Comparison of ENCODE assay signal across 21 cellular contexts in the genomic region with DNA sequence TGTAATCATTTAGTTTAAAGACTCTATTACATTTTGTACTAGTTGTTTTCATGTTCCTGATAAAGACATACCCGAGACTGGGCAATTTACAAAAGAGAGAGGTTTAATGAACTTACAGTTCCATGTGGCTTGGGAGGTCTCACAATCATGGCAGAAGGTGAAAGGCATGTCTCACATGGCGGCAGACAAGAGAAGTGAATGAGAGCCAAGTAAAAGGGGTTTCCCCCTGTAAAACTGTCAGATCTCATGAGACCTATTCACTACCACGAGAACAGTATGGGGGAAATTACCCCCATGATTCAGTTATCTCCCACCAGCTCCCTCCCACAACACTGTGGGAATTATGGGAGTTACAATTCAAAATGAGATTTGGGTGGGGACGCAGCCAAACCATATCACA.
"Had no signal": no experiment of that assay in that cellular context is flagged by ENCODE, and none has a peak within 500 bp of the region (broad histone marks: within the 10 kb centered on the region; RNA-seq: fewer than 3 reads in every experiment).

No MANE protein-coding gene starts in this region.

- ATAC-seq: mucosa of descending colon; naive thymus-derived CD4-positive, alpha-beta T cell; pancreas; stimulated activated effector memory CD8-positive, alpha-beta T cell treated with anti-CD3 and anti-CD28 coated beads, Interleukin-12 subunit alpha, Interleukin-12 subunit beta, amount 100 ng/mL, for 72 hours had no signal

- H3K27me3 Mint-ChIP-seq: activated naive CD8-positive, alpha-beta T cell treated with anti-CD3 and anti-CD28 coated beads, Interleukin-2, amount 10 ng/mL, durations not matched to agents 7 days and 5 days; brain; naive thymus-derived CD4-positive, alpha-beta T cell had no signal

- H2AFZ ChIP-seq: hepatocyte had no signal

- H3K4me1 ChIP-seq: pancreas had no signal

- H3K9me3 ChIP-seq: mucosa of descending colon, neutrophil, pancreas, sigmoid colon had no signal

- H3K4me1 Mint-ChIP-seq: brain, endodermal cell had no signal

- H3K27ac ChIP-seq: epithelial cell of prostate, hepatocyte, neutrophil, pancreas, sigmoid colon had no signal

- H3K27ac Mint-ChIP-seq: activated naive CD8-positive, alpha-beta T cell treated with anti-CD3 and anti-CD28 coated beads, Interleukin-2, amount 10 ng/mL, durations not matched to agents 7 days and 5 days; activated T-helper 1 cell treated with anti-CD3 and anti-CD28 coated beads, Interleukin-12 subunit alpha, Interleukin-12 subunit beta, Interleukin-2, Interleukin-4 antibody, amounts not matched to agents 30 ng/mL and 10 ng/mL and 1 ng/mL, durations not matched to agents 14 hours and 24 hours and 36 hours; brain; endodermal cell; stimulated activated effector memory CD8-positive, alpha-beta T cell treated with anti-CD3 and anti-CD28 coated beads, Interleukin-12 subunit alpha, Interleukin-12 subunit beta, amount 100 ng/mL, for 72 hours; T-helper 2 cell treated with Interferon-gamma antibody and Interleukin-4, amounts not matched to agents 5 μg/mL and 100 μg/mL, for 36 hours had no signal

- H3K27me3 ChIP-seq: hepatocyte, neutrophil, pancreas, sigmoid colon had no signal

- H3K9me3 Mint-ChIP-seq: brain, endodermal cell had no signal

- H3K4me3 ChIP-seq: hepatocyte, mucosa of descending colon, pancreas, sigmoid colon had no signal

- H3K4me3 Mint-ChIP-seq: activated naive CD8-positive, alpha-beta T cell treated with anti-CD3 and anti-CD28 coated beads, Interleukin-2, amount 10 ng/mL, durations not matched to agents 7 days and 5 days; activated T-helper 1 cell treated with anti-CD3 and anti-CD28 coated beads, Interleukin-12 subunit alpha, Interleukin-12 subunit beta, Interleukin-2, Interleukin-4 antibody, amounts not matched to agents 30 ng/mL and 10 ng/mL and 1 ng/mL, durations not matched to agents 14 hours and 24 hours and 36 hours; brain; endodermal cell; naive thymus-derived CD4-positive, alpha-beta T cell; stimulated activated effector memory CD8-positive, alpha-beta T cell treated with anti-CD3 and anti-CD28 coated beads, Interleukin-12 subunit alpha, Interleukin-12 subunit beta, amount 100 ng/mL, for 72 hours; T-helper 2 cell treated with Interferon-gamma antibody and Interleukin-4, amounts not matched to agents 5 μg/mL and 100 μg/mL, for 36 hours had no signal

- H3K79me2 ChIP-seq: hepatocyte had no signal

- DNase-seq: activated CD4-positive, alpha-beta T cell treated with anti-CD3 and anti-CD28 coated beads for 48 hours; activated CD4-positive, CD25-positive, alpha-beta regulatory T cell; activated CD8-positive, alpha-beta memory T cell treated with anti-CD3 and anti-CD28 coated beads for 24 hours; activated naive CD8-positive, alpha-beta T cell treated with anti-CD3 and anti-CD28 coated beads, Interleukin-2, amount 10 ng/mL, durations not matched to agents 7 days and 5 days; caudate nucleus; endodermal cell; foreskin fibroblast; mesenchymal stem cell; mucosa of descending colon; naive thymus-derived CD4-positive, alpha-beta T cell; pancreas; sigmoid colon; stimulated activated CD4-positive, alpha-beta T cell treated with anti-CD3 and anti-CD28 coated beads, Interleukin-4, amount 100 ng/mL, for 24 hours; trophoblast cell had no signal

- H3K4me2 ChIP-seq: hepatocyte had no signal
